Comparison of ENCODE assay signal across 10 cellular contexts in the genomic region with DNA sequence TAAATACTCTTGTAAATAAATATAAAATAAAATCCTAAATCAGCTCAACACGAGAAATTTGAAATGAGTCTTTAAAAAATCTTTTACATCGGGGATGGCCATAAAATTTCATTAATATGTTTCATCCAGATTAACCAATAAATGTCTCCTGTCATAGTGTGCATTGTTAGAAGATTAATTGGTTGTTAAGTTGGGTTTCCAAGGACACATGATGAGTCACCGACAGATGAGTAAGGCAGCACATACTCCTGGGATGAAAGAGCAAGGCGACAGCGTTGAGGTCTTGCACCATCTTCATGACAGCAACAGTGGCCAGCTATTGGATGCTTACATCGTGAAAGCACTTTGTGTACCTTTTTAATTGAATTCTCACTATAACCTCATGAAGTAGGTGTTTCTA.
A peak's percentile ranks its signal among the peaks of the same experiment; 100 is the strongest.
DNase-seq lines count a peak whose midpoint lies in the region; ATAC-seq and TF ChIP-seq lines count a peak whose summit lies in the region.
"Had no signal": no experiment of that assay in that cellular context is flagged by ENCODE, and none has a peak within 500 bp of the region (broad histone marks: within the 10 kb centered on the region; RNA-seq: fewer than 3 reads in every experiment).

No MANE protein-coding gene starts in this region.

- DNase-seq in AG20443 (ENCODE audit: low spot score) (peak; percentile 91), HPDE6-E6E7 (ENCODE audit: extremely low spot score) (peak; percentile 91), T1000 (lab: John Stamatoyannopoulos, UW) (peak; percentile 69), hepatocyte (ENCODE audit: low spot score) (peak; percentile 46), CD1c-positive myeloid dendritic cell (ENCODE audit: extremely low spot score) (no peak), mucosa of descending colon (no peak)
- DNase-seq in stimulated activated naive CD8-positive, alpha-beta T cell treated with anti-CD3 and anti-CD28 coated beads, Interleukin-15, Interleukin-2, amounts not matched to agents 100 U/mL and 50 U/mL, for 24 hours: no peak
- DNase-seq: left ventricle myocardium superior, RPMI8226 had no signal

- no peaks in the 10 kb centered on the region for H3K36me3 ChIP-seq in hepatocyte (replicated peaks; ENCODE audit: insufficient read depth, low read depth)
- H3K36me3 ChIP-seq in mucosa of descending colon (ENCODE audit: low read depth): no peaks in the 10 kb centered on the region

- H2AFZ ChIP-seq in hepatocyte: no peak overlapping the region

- H3K27ac ChIP-seq in hepatocyte: no peak overlapping the region

- no peaks in the 10 kb centered on the region for H3K9me3 ChIP-seq in hepatocyte (ENCODE audit: low read depth)
- no peaks in the 10 kb centered on the region for H3K9me3 ChIP-seq in mucosa of descending colon

- H3K9me2 ChIP-seq in hepatocyte (replicated peaks; ENCODE audit: insufficient read depth): no peaks in the 10 kb centered on the region

- WGBS in hepatocyte (ENCODE audit: low lambda C conversion rate, missing lambda C conversion rate): 78% methylated on average over 6 of the region's 6 CpGs

- no peak for TF ChIP-seq CTCF in hepatocyte (IDR thresholded peaks at IDR 0.05; ENCODE audit: poor library complexity)
- TF ChIP-seq CTCF in mucosa of descending colon (IDR thresholded peaks at IDR 0.05): no peak

- intact Hi-C loops in mucosa of descending colon (cut with DNase I, micrococcal nuclease): no loop called here

- ATAC-seq in GM18870 (IDR thresholded peaks at IDR 0.05; ENCODE audit: unreplicated experiment) (no peak), mucosa of descending colon (no peak)
- no peak for ATAC-seq in stimulated activated naive CD8-positive, alpha-beta T cell treated with anti-CD3 and anti-CD28 coated beads, Interleukin-15, Interleukin-2, amounts not matched to agents 100 U/mL and 50 U/mL, for 24 hours
- ATAC-seq: left ventricle myocardium superior had no signal

- no peaks in the 10 kb centered on the region for H3K27me3 ChIP-seq in hepatocyte

- H4K20me1 ChIP-seq in hepatocyte (ENCODE audit: insufficient read depth, poor library complexity, severe bottlenecking): no peaks in the 10 kb centered on the region

- no peaks in the 10 kb centered on the region for H3K79me2 ChIP-seq in hepatocyte

- no peak overlapping the region for H3K4me2 ChIP-seq in hepatocyte

- H3K4me3 ChIP-seq in hepatocyte: no peak overlapping the region
- H3K4me3 ChIP-seq in mucosa of descending colon: no peak overlapping the region

- no peaks in the 10 kb centered on the region for H3K4me1 ChIP-seq in hepatocyte (ENCODE audit: insufficient read depth)
- no peaks in the 10 kb centered on the region for H3K4me1 ChIP-seq in mucosa of descending colon (ENCODE audit: low read depth)

Comparison
In these comparisons a context has a peak if more than half of its experiments do, and no peak if none do; other contexts are left out.
1. DNase-seq: peak in AG20443 (single experiment), HPDE6-E6E7 (single experiment), T1000 (single experiment) and hepatocyte (single experiment); none in CD1c-positive myeloid dendritic cell (single experiment), mucosa of descending colon (0 of 3) and stimulated activated naive CD8-positive, alpha-beta T cell treated with anti-CD3 and anti-CD28 coated beads, Interleukin-15, Interleukin-2, amounts not matched to agents 100 U/mL and 50 U/mL, for 24 hours (single experiment).